Comparison of ENCODE assay signal across 1 cellular context in genomic region chr2:73780242-73780582, GRCh38.
TF ChIP-seq lines count a peak whose summit lies in the region.

No MANE protein-coding gene starts in this region.

TF ChIP-seq in endothelial cell of umbilical vein, 7 proteins besides CTCF, POLR2A, EP300 and RAD21 (continued from another document):
- TF ChIP-seq EZH2 (IDR thresholded peaks at IDR 0.05; ENCODE audit: borderline replicate concordance, low read depth, low read length, severe bottlenecking): no peak
- TF ChIP-seq JUN (IDR thresholded peaks at IDR 0.05; ENCODE audit: borderline replicate concordance, insufficient read depth, insufficient read length, low read depth): no peak
- TF ChIP-seq, protein P1, sequence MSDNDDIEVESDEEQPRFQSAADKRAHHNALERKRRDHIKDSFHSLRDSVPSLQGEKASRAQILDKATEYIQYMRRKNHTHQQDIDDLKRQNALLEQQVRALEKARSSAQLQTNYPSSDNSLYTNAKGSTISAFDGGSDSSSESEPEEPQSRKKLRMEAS (IDR thresholded peaks at IDR 0.05; ENCODE audit: insufficient read depth, insufficient read length): no peak
- TF ChIP-seq GATA2 (IDR thresholded peaks at IDR 0.05; ENCODE audit: insufficient read depth, insufficient read length, low read depth, low read length): no peak
